Comparison of ENCODE assay signal across 1 cellular context in the genomic region with DNA sequence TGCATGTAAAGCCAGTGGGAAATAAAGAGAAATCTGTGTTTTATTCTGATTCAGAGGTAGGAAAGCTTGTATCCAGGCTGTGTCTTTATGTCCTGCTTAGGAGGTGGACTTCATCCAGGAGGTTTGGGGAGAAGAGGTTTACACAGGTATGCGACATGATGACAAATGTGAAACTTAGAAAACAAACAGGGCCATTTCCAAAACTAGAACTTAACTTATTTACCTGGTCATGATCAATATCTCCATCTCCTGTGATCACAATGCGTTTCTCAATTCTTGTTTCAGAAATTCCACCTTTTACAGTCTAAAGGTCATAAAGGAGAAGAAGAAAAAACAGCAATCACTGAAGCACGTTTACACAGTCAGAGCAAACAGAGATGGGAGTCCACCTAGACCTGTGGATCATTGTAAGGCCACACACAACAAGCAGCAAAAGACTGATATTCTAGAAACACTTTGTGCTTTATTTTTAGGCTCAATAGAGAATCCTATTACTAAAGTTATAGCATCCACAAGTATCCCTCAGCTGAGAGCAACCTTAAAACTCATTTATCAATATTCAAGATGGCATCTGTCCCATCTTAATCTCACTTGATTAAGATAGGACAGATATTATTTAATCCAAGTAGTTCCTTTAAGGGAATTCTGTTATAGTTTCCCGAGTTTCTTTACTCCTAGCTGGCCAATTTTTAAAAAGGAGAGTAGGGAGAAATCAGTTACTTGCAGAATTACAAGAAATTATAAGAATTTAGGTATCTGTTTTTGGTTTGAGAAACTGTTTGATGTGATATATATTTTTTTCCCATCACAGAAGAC.
A peak's percentile ranks its signal among the peaks of the same experiment; 100 is the strongest.
TF ChIP-seq lines count a peak whose summit lies in the region.

No MANE protein-coding gene starts in this region.

TF ChIP-seq in HepG2, 621 proteins besides CTCF, POLR2A, EP300 and RAD21 (continued from another document and continues in another):
- no peak for TF ChIP-seq CHCHD3 (CRISPR knock-in tag; IDR thresholded peaks at IDR 0.05)
- peak; percentile 47; the same call in 1 of the 2 replicates for TF ChIP-seq ZNF335 (CRISPR knock-in tag; IDR thresholded peaks at IDR 0.05)
- TF ChIP-seq, protein P1, sequence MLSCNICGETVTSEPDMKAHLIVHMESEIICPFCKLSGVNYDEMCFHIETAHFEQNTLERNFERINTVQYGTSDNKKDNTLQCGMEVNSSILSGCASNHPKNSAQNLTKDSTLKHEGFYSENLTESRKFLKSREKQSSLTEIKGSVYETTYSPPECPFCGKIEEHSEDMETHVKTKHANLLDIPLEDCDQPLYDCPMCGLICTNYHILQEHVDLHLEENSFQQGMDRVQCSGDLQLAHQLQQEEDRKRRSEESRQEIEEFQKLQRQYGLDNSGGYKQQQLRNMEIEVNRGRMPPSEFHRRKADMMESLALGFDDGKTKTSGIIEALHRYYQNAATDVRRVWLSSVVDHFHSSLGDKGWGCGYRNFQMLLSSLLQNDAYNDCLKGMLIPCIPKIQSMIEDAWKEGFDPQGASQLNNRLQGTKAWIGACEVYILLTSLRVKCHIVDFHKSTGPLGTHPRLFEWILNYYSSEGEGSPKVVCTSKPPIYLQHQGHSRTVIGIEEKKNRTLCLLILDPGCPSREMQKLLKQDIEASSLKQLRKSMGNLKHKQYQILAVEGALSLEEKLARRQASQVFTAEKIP (CRISPR knock-in tag; IDR thresholded peaks at IDR 0.05; ENCODE audit: borderline replicate concordance) = no peak
- peak; percentile 90 for TF ChIP-seq ARNTL (CRISPR knock-in tag; IDR thresholded peaks at IDR 0.05)
- TF ChIP-seq, protein P2, sequence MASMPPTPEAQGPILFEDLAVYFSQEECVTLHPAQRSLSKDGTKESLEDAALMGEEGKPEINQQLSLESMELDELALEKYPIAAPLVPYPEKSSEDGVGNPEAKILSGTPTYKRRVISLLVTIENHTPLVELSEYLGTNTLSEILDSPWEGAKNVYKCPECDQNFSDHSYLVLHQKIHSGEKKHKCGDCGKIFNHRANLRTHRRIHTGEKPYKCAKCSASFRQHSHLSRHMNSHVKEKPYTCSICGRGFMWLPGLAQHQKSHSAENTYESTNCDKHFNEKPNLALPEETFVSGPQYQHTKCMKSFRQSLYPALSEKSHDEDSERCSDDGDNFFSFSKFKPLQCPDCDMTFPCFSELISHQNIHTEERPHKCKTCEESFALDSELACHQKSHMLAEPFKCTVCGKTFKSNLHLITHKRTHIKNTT (CRISPR knock-in tag; IDR thresholded peaks at IDR 0.05) = no peak
- TF ChIP-seq KLF16 (CRISPR knock-in tag; IDR thresholded peaks at IDR 0.05) = peak in 1 of 2 experiments; percentile 95; a peak in 2 of 4 replicates
- TF ChIP-seq ZNF570 (CRISPR knock-in tag; IDR thresholded peaks at IDR 0.05; ENCODE audit: borderline replicate concordance) = no peak
- TF ChIP-seq ATF1 (CRISPR knock-in tag; IDR thresholded peaks at IDR 0.05) = peak; percentile 82; the same call in 1 of the 2 replicates
- peak; percentile 91 for TF ChIP-seq MED8 (CRISPR knock-in tag; IDR thresholded peaks at IDR 0.05; ENCODE audit: insufficient replicate concordance)
- no peak for TF ChIP-seq ZNF260 (CRISPR knock-in tag; IDR thresholded peaks at IDR 0.05; ENCODE audit: borderline replicate concordance, low read depth)
- TF ChIP-seq, protein P3, sequence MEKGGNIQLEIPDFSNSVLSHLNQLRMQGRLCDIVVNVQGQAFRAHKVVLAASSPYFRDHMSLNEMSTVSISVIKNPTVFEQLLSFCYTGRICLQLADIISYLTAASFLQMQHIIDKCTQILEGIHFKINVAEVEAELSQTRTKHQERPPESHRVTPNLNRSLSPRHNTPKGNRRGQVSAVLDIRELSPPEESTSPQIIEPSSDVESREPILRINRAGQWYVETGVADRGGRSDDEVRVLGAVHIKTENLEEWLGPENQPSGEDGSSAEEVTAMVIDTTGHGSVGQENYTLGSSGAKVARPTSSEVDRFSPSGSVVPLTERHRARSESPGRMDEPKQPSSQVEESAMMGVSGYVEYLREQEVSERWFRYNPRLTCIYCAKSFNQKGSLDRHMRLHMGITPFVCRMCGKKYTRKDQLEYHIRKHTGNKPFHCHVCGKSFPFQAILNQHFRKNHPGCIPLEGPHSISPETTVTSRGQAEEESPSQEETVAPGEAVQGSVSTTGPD (CRISPR knock-in tag; IDR thresholded peaks at IDR 0.05) = no peak
- peak; percentile 99 for TF ChIP-seq NCOA2 (CRISPR knock-in tag; IDR thresholded peaks at IDR 0.05)
- TF ChIP-seq SAP130 (CRISPR knock-in tag; IDR thresholded peaks at IDR 0.05; ENCODE audit: low read depth) = peak; percentile 94
- TF ChIP-seq MATR3 (CRISPR knock-in tag; IDR thresholded peaks at IDR 0.05) = no peak
- TF ChIP-seq, protein P4, sequence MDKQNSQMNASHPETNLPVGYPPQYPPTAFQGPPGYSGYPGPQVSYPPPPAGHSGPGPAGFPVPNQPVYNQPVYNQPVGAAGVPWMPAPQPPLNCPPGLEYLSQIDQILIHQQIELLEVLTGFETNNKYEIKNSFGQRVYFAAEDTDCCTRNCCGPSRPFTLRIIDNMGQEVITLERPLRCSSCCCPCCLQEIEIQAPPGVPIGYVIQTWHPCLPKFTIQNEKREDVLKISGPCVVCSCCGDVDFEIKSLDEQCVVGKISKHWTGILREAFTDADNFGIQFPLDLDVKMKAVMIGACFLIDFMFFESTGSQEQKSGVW (CRISPR knock-in tag; IDR thresholded peaks at IDR 0.05; ENCODE audit: borderline replicate concordance) = no peak
- peak; percentile 95 for TF ChIP-seq ZNF331 (CRISPR knock-in tag; IDR thresholded peaks at IDR 0.05)
- peak; percentile 76 for TF ChIP-seq CCDC6 (CRISPR knock-in tag; IDR thresholded peaks at IDR 0.05)
- TF ChIP-seq, protein P5, sequence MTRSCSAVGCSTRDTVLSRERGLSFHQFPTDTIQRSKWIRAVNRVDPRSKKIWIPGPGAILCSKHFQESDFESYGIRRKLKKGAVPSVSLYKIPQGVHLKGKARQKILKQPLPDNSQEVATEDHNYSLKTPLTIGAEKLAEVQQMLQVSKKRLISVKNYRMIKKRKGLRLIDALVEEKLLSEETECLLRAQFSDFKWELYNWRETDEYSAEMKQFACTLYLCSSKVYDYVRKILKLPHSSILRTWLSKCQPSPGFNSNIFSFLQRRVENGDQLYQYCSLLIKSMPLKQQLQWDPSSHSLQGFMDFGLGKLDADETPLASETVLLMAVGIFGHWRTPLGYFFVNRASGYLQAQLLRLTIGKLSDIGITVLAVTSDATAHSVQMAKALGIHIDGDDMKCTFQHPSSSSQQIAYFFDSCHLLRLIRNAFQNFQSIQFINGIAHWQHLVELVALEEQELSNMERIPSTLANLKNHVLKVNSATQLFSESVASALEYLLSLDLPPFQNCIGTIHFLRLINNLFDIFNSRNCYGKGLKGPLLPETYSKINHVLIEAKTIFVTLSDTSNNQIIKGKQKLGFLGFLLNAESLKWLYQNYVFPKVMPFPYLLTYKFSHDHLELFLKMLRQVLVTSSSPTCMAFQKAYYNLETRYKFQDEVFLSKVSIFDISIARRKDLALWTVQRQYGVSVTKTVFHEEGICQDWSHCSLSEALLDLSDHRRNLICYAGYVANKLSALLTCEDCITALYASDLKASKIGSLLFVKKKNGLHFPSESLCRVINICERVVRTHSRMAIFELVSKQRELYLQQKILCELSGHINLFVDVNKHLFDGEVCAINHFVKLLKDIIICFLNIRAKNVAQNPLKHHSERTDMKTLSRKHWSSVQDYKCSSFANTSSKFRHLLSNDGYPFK (CRISPR knock-in tag; IDR thresholded peaks at IDR 0.05; ENCODE audit: borderline replicate concordance) = no peak
- no peak for TF ChIP-seq BORCS8-MEF2B (CRISPR knock-in tag; IDR thresholded peaks at IDR 0.05)
- TF ChIP-seq, protein P6, sequence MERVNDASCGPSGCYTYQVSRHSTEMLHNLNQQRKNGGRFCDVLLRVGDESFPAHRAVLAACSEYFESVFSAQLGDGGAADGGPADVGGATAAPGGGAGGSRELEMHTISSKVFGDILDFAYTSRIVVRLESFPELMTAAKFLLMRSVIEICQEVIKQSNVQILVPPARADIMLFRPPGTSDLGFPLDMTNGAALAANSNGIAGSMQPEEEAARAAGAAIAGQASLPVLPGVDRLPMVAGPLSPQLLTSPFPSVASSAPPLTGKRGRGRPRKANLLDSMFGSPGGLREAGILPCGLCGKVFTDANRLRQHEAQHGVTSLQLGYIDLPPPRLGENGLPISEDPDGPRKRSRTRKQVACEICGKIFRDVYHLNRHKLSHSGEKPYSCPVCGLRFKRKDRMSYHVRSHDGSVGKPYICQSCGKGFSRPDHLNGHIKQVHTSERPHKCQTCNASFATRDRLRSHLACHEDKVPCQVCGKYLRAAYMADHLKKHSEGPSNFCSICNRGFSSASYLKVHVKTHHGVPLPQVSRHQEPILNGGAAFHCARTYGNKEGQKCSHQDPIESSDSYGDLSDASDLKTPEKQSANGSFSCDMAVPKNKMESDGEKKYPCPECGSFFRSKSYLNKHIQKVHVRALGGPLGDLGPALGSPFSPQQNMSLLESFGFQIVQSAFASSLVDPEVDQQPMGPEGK (CRISPR knock-in tag; IDR thresholded peaks at IDR 0.05) = peak; percentile 79
- TF ChIP-seq NR2F2 (IDR thresholded peaks at IDR 0.05; ENCODE audit: borderline replicate concordance, low read depth) = peak; percentile 98
- no peak for TF ChIP-seq MLLT10 (CRISPR knock-in tag; IDR thresholded peaks at IDR 0.05)
- no peak for TF ChIP-seq ZNF333 (CRISPR knock-in tag; IDR thresholded peaks at IDR 0.05; ENCODE audit: borderline replicate concordance)
- TF ChIP-seq TEAD3 (CRISPR knock-in tag; optimal IDR thresholded peaks at IDR 0.05; ENCODE audit: borderline replicate concordance) = peak; percentile 97
- no peak for TF ChIP-seq KLF13 (CRISPR knock-in tag; IDR thresholded peaks at IDR 0.05)
- TF ChIP-seq, protein P7, sequence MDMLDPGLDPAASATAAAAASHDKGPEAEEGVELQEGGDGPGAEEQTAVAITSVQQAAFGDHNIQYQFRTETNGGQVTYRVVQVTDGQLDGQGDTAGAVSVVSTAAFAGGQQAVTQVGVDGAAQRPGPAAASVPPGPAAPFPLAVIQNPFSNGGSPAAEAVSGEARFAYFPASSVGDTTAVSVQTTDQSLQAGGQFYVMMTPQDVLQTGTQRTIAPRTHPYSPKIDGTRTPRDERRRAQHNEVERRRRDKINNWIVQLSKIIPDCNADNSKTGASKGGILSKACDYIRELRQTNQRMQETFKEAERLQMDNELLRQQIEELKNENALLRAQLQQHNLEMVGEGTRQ (IDR thresholded peaks at IDR 0.05; ENCODE audit: low read depth, low read length) = no peak
- TF ChIP-seq, protein P7 (CRISPR knock-in tag; IDR thresholded peaks at IDR 0.05; ENCODE audit: borderline replicate concordance) = no peak; the same call in 1 of the 2 replicates
- TF ChIP-seq RBM39 (IDR thresholded peaks at IDR 0.05; ENCODE audit: low read depth, low read length, poor library complexity, severe bottlenecking) = no peak
- TF ChIP-seq TSC22D2 (CRISPR knock-in tag; IDR thresholded peaks at IDR 0.05; ENCODE audit: borderline replicate concordance) = 0 out of 2 replicates have a peak, but pooled peaks have one; percentile 50
- 0 out of 2 replicates have a peak, but pooled peaks have one; percentile 73 for TF ChIP-seq ZNF24 (IDR thresholded peaks at IDR 0.05)
- TF ChIP-seq, protein P8, sequence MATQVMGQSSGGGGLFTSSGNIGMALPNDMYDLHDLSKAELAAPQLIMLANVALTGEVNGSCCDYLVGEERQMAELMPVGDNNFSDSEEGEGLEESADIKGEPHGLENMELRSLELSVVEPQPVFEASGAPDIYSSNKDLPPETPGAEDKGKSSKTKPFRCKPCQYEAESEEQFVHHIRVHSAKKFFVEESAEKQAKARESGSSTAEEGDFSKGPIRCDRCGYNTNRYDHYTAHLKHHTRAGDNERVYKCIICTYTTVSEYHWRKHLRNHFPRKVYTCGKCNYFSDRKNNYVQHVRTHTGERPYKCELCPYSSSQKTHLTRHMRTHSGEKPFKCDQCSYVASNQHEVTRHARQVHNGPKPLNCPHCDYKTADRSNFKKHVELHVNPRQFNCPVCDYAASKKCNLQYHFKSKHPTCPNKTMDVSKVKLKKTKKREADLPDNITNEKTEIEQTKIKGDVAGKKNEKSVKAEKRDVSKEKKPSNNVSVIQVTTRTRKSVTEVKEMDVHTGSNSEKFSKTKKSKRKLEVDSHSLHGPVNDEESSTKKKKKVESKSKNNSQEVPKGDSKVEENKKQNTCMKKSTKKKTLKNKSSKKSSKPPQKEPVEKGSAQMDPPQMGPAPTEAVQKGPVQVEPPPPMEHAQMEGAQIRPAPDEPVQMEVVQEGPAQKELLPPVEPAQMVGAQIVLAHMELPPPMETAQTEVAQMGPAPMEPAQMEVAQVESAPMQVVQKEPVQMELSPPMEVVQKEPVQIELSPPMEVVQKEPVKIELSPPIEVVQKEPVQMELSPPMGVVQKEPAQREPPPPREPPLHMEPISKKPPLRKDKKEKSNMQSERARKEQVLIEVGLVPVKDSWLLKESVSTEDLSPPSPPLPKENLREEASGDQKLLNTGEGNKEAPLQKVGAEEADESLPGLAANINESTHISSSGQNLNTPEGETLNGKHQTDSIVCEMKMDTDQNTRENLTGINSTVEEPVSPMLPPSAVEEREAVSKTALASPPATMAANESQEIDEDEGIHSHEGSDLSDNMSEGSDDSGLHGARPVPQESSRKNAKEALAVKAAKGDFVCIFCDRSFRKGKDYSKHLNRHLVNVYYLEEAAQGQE (IDR thresholded peaks at IDR 0.05; ENCODE audit: borderline replicate concordance in 1 of 2, low read depth in 1 of 2, low read length in 2 of 2) = peak in 1 of 2 experiments; percentile 80; a peak in 2 of 4 replicates
- TF ChIP-seq SSRP1 (CRISPR knock-in tag; IDR thresholded peaks at IDR 0.05) = peak; percentile 92; the same call in 1 of the 2 replicates
- TF ChIP-seq SP140L (CRISPR knock-in tag; IDR thresholded peaks at IDR 0.05; ENCODE audit: borderline replicate concordance) = 0 out of 2 replicates have a peak, but pooled peaks have one; percentile 78
- peak; percentile 33; the same call in 1 of the 2 replicates for TF ChIP-seq SMC3 (IDR thresholded peaks at IDR 0.05; ENCODE audit: low read length)
- no peak for TF ChIP-seq ATAD3A (CRISPR knock-in tag; IDR thresholded peaks at IDR 0.05)
- TF ChIP-seq, protein P9, sequence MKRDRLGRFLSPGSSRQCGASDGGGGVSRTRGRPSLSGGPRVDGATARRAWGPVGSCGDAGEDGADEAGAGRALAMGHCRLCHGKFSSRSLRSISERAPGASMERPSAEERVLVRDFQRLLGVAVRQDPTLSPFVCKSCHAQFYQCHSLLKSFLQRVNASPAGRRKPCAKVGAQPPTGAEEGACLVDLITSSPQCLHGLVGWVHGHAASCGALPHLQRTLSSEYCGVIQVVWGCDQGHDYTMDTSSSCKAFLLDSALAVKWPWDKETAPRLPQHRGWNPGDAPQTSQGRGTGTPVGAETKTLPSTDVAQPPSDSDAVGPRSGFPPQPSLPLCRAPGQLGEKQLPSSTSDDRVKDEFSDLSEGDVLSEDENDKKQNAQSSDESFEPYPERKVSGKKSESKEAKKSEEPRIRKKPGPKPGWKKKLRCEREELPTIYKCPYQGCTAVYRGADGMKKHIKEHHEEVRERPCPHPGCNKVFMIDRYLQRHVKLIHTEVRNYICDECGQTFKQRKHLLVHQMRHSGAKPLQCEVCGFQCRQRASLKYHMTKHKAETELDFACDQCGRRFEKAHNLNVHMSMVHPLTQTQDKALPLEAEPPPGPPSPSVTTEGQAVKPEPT (CRISPR knock-in tag; IDR thresholded peaks at IDR 0.05; ENCODE audit: low read depth) = no peak
- TF ChIP-seq RAD51 (IDR thresholded peaks at IDR 0.05; ENCODE audit: borderline replicate concordance) = no peak
- no peak for TF ChIP-seq ZNF749 (CRISPR knock-in tag; IDR thresholded peaks at IDR 0.05; ENCODE audit: borderline replicate concordance)
